ENCODE assay signal across 8 cellular contexts in the genomic region with DNA sequence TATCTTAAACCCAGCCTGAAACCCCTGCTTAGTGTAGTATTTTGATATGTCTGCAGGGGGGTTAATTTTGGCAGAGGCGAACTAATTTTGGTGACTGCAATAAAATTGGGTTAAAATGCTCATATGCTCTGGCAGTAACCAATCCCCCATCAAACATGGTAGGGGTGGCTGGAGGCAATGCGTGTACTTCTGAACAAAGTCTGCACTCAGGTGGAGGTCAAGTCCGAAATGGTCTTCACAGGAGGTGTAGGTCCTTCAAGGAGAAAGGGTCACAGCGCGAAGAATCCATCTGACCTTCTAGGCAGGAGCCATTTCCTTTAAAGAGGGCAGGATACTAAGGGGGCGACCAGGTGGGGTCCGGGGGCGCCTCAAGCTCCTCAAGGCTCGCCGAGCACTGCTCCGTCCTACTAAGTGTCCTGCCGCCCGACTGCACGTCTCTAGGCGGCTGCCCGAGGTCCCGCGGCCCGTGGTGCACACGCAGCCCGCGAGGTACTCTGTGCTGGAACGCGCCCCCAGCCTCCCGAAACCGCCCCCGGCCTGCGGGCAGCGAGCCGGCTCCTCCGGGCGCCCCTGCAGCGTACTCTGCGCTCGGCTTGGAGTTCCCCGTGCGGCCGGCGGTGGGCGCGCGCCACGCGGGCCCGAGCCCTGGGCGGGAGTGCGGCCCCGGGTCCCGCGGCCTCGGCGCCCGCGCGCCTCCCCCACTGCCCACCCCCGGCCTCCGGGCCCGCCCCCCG. TPM values are rescaled to one million over a fixed set of nuclear protein-coding genes. Genes with fewer than 3 reads are reported as not detected.
DNase-seq lines count a peak whose midpoint lies in the region; ATAC-seq and TF ChIP-seq lines count a peak whose summit lies in the region.

No MANE protein-coding gene starts in this region.

- WGBS in hepatocyte (ENCODE audit: low lambda C conversion rate, missing lambda C conversion rate), result 10% methylated on average over 23 of the region's 59 CpGs
- 1 to 3% methylated on average over 59 of the region's 59 CpGs for WGBS in sigmoid colon, 2 donors

- no peaks in the 10 kb centered on the region for H3K4me1 ChIP-seq in NT2/D1 (ENCODE audit: insufficient read depth, insufficient read length)
- peaks cover 18% of the 10 kb centered on the region for H3K4me1 ChIP-seq in hepatocyte (ENCODE audit: insufficient read depth)
- H3K4me1 ChIP-seq in sigmoid colon, result peaks cover 0 to 45% (median 44%) of the 10 kb centered on the region in 4 donors

- H3K9me3 Mint-ChIP-seq in activated naive CD4-positive, alpha-beta T cell treated with anti-CD3 and anti-CD28 coated beads, Interleukin-2, amount 10 ng/mL, durations not matched to agents 7 days and 5 days, result no peaks in the 10 kb centered on the region

- CTCF ChIA-PET in activated naive CD4-positive, alpha-beta T cell treated with anti-CD3 and anti-CD28 coated beads, Interleukin-2, amount 10 ng/mL, durations not matched to agents 7 days and 5 days (lab: Charles Lee), result interaction anchor here (0.6 to 2.3 kb wide), 46 partner anchors 12 to 871 kb away, joined by 3 to 34 read pairs (median 6); no protein-coding TSS in a partner anchor

- ATAC-seq in GM19351 (IDR thresholded peaks at IDR 0.05; ENCODE audit: unreplicated experiment) (peak; percentile 62), HG02571 (IDR thresholded peaks at IDR 0.05; ENCODE audit: unreplicated experiment) (no peak), GM21515 (IDR thresholded peaks at IDR 0.05; ENCODE audit: unreplicated experiment) (no peak)

- no peaks in the 10 kb centered on the region for H3K9me2 ChIP-seq in hepatocyte (replicated peaks; ENCODE audit: insufficient read depth)

- no peaks in the 10 kb centered on the region for H4K20me1 ChIP-seq in hepatocyte (ENCODE audit: insufficient read depth, poor library complexity, severe bottlenecking)

- H3K9me3 ChIP-seq in NT2/D1 (ENCODE audit: insufficient read depth, low read length), result no peaks in the 10 kb centered on the region
- H3K9me3 ChIP-seq in hepatocyte (ENCODE audit: low read depth), result no peaks in the 10 kb centered on the region
- no peaks in the 10 kb centered on the region for H3K9me3 ChIP-seq in sigmoid colon

- peaks cover 40% of the 10 kb centered on the region for H3K4me1 Mint-ChIP-seq in activated naive CD4-positive, alpha-beta T cell treated with anti-CD3 and anti-CD28 coated beads, Interleukin-2, amount 10 ng/mL, durations not matched to agents 7 days and 5 days

- H3K27me3 Mint-ChIP-seq in activated naive CD4-positive, alpha-beta T cell treated with anti-CD3 and anti-CD28 coated beads, Interleukin-2, amount 10 ng/mL, durations not matched to agents 7 days and 5 days, result peaks cover 50% of the 10 kb centered on the region

- H2AFZ ChIP-seq in hepatocyte, result peak overlapping the region; percentile 31

- H3K27me3 ChIP-seq in NT2/D1 (ENCODE audit: insufficient read depth, insufficient read length), result peaks cover 29% of the 10 kb centered on the region
- peaks cover 13% of the 10 kb centered on the region for H3K27me3 ChIP-seq in hepatocyte
- H3K27me3 ChIP-seq in sigmoid colon, result no peaks in the 10 kb centered on the region

- H3K4me3 Mint-ChIP-seq in activated naive CD4-positive, alpha-beta T cell treated with anti-CD3 and anti-CD28 coated beads, Interleukin-2, amount 10 ng/mL, durations not matched to agents 7 days and 5 days, result peak overlapping the region; percentile 70

- peaks cover 4% of the 10 kb centered on the region for H3K79me2 ChIP-seq in hepatocyte

- DNase-seq in ACHN (peak; percentile 8), NT2/D1 (ENCODE audit: low read depth, low spot score) (no peak), hepatocyte (ENCODE audit: low spot score) (peak; percentile 77), sigmoid colon (peak; percentile 75)
- peak; percentile 64 for DNase-seq in activated naive CD4-positive, alpha-beta T cell treated with anti-CD3 and anti-CD28 coated beads, Interleukin-2, amount 10 ng/mL, durations not matched to agents 7 days and 5 days

- in situ Hi-C loops in ACHN (cut with HindIII; ENCODE audit: low pct_ligation_motif_present, low pct_unique_long_range_greater_than_20kb, low sequenced_read_pairs), result no loop called here

- TF ChIP-seq POLR2A in sigmoid colon (IDR thresholded peaks at IDR 0.05), result no peak

- peak; percentile 28 for TF ChIP-seq CTCF in hepatocyte (IDR thresholded peaks at IDR 0.05; ENCODE audit: poor library complexity)
- TF ChIP-seq CTCF in sigmoid colon (IDR thresholded peaks at IDR 0.05), result peak in 2 of 4 experiments; percentile 14 to 53

- no peak for TF ChIP-seq EP300 in sigmoid colon (IDR thresholded peaks at IDR 0.05)

- H3K36me3 Mint-ChIP-seq in activated naive CD4-positive, alpha-beta T cell treated with anti-CD3 and anti-CD28 coated beads, Interleukin-2, amount 10 ng/mL, durations not matched to agents 7 days and 5 days, result no peaks in the 10 kb centered on the region

- no peak overlapping the region for H3K27ac Mint-ChIP-seq in activated naive CD4-positive, alpha-beta T cell treated with anti-CD3 and anti-CD28 coated beads, Interleukin-2, amount 10 ng/mL, durations not matched to agents 7 days and 5 days

- peak overlapping the region; percentile 50 for H3K9ac ChIP-seq in NT2/D1 (ENCODE audit: insufficient read length, low read depth)

- peak overlapping the region; percentile 55 for H3K27ac ChIP-seq in hepatocyte
- peak overlapping the region; percentile 87 to 94 (median 90) for H3K27ac ChIP-seq in sigmoid colon

- H3K4me3 ChIP-seq in NT2/D1 (ENCODE audit: insufficient read length, low read depth) (peak overlapping the region; percentile 62), hepatocyte (peak overlapping the region; percentile 77), sigmoid colon (peak overlapping the region; percentile 73 to 93 (median 78))

- peak overlapping the region; percentile 96 for H3K4me2 ChIP-seq in hepatocyte

- intact Hi-C loops in sigmoid colon (cut with DNase I), result loop anchor here (1.0 to 5.0 kb wide), 4 partner anchors 313 to 510 kb away; a partner anchor contains a TSS

- H3K36me3 ChIP-seq in NT2/D1 (ENCODE audit: insufficient read depth, insufficient read length, low read length) (no peaks in the 10 kb centered on the region), hepatocyte (replicated peaks; ENCODE audit: insufficient read depth, low read depth) (no peaks in the 10 kb centered on the region), sigmoid colon (no peaks in the 10 kb centered on the region)

RNA-seq across cellular contexts. Expression of a gene that starts 1.7 kb away (rescaled TPM):
- total RNA-seq in hepatocyte, result 13.3 and 15.1 TPM in 2 replicates
- polyA plus RNA-seq in hepatocyte, result 17.5 and 29.0 TPM in 2 replicates
- 10 to 100 TPM; 17.2 to 28.2 (median 18.2) TPM for total RNA-seq in sigmoid colon
- 10 to 100 TPM in 1 of 3 donors, 1 to 10 TPM in 2; 1.2 to 12.2 (median 2.5) TPM for polyA plus RNA-seq in sigmoid colon
